Comparison of ENCODE assay signal across 21 cellular contexts in genomic region chr9:125426926-125427325, GRCh38.
DNase-seq lines count a peak whose midpoint lies in the region; ATAC-seq and TF ChIP-seq lines count a peak whose summit lies in the region.
"Had no signal": no experiment of that assay in that cellular context is flagged by ENCODE, and none has a peak within 500 bp of the region (broad histone marks: within the 10 kb centered on the region; RNA-seq: fewer than 3 reads in every experiment).

No MANE protein-coding gene starts in this region.

- TF ChIP-seq EP300 in transverse colon (IDR thresholded peaks at IDR 0.05; ENCODE audit: low read depth): no peak

- TF ChIP-seq CTCF in right atrium auricular region (IDR thresholded peaks at IDR 0.05) (no peak), VCaP (conservative IDR thresholded peaks at IDR 0.05) (no peak), mesothelial cell of epicardium (IDR thresholded peaks at IDR 0.05; ENCODE audit: unreplicated experiment) (no peak), transverse colon (IDR thresholded peaks at IDR 0.05) (no peak)

- H4K8ac ChIP-seq in neuronal stem cell (ENCODE audit: low read depth, low read length): no peak overlapping the region

- no peak for ATAC-seq in Right ventricle myocardium superior (ENCODE audit: poor library complexity)
- ATAC-seq: CD8-positive, alpha-beta T cell had no signal

- H3K4me2 ChIP-seq in neuronal stem cell (ENCODE audit: insufficient read depth, low read length, poor library complexity, severe bottlenecking): no peak overlapping the region
- H3K4me2 ChIP-seq: BLaER1 had no signal

- no peaks in the 10 kb centered on the region for H3K36me3 ChIP-seq in right atrium auricular region
- no peaks in the 10 kb centered on the region for H3K36me3 ChIP-seq in neuronal stem cell (replicated peaks in 1 of 2; ENCODE audit: control insufficient read depth in 2 of 2, insufficient read depth in 2 of 2, low read length in 2 of 2)
- no peaks in the 10 kb centered on the region for H3K36me3 ChIP-seq in transverse colon
- H3K36me3 ChIP-seq: BLaER1 had no signal

- H3K4me1 ChIP-seq in right atrium auricular region (no peaks in the 10 kb centered on the region), neuronal stem cell (ENCODE audit: control insufficient read depth in 2 of 2, insufficient read depth in 1 of 2, low read depth in 1 of 2, low read length in 2 of 2) (peaks cover 2 to 3% of the 10 kb centered on the region in 2 donors), transverse colon (peaks cover 0 to 5% (median 0%) of the 10 kb centered on the region in 4 donors)
- H3K4me1 ChIP-seq: BLaER1 had no signal

- in situ Hi-C loops in transverse colon (cut with MboI; ENCODE audit: low pct_ligation_motif_present in 1 of 4, low pct_unique_long_range_greater_than_20kb in 1 of 4, low sequenced_read_pairs in 3 of 4): no loop called here

- no peak overlapping the region for H2BK15ac ChIP-seq in neuronal stem cell (ENCODE audit: low read length)

- H3K27ac Mint-ChIP-seq in mesothelial cell of epicardium: peak overlapping the region; percentile 72
- H3K27ac Mint-ChIP-seq: B cell; CD8-positive, alpha-beta T cell; HFFc6 had no signal

- no peaks in the 10 kb centered on the region for H3K27me3 ChIP-seq in right atrium auricular region
- H3K27me3 ChIP-seq in neuronal stem cell (ENCODE audit: control insufficient read depth in 3 of 3, insufficient read depth in 3 of 3, low read depth in 1 of 3, low read length in 3 of 3): no peaks in the 10 kb centered on the region
- no peaks in the 10 kb centered on the region for H3K27me3 ChIP-seq in transverse colon
- H3K27me3 ChIP-seq: BLaER1 had no signal

- H3K27ac ChIP-seq in right atrium auricular region (no peak overlapping the region), VCaP (peak overlapping the region; percentile 94), neuronal stem cell (replicated peaks; ENCODE audit: low read length) (no peak overlapping the region), transverse colon (no peak overlapping the region)
- H3K27ac ChIP-seq: 22Rv1, BLaER1, C4-2B had no signal

- no peak overlapping the region for H3K4me3 ChIP-seq in right atrium auricular region
- H3K4me3 ChIP-seq in neuronal stem cell (ENCODE audit: low read length in 2 of 2): no peak overlapping the region
- no peak overlapping the region for H3K4me3 ChIP-seq in transverse colon
- H3K4me3 ChIP-seq: BLaER1 had no signal

- peaks cover 34% of the 10 kb centered on the region for H3K4me1 Mint-ChIP-seq in mesothelial cell of epicardium
- H3K4me1 Mint-ChIP-seq: B cell; CD4-positive, CD25-positive, alpha-beta regulatory T cell had no signal

- H2BK12ac ChIP-seq in neuronal stem cell (ENCODE audit: low read length): no peak overlapping the region

- H3K36me3 Mint-ChIP-seq in mesothelial cell of epicardium: no peaks in the 10 kb centered on the region
- H3K36me3 Mint-ChIP-seq: CD4-positive, CD25-positive, alpha-beta regulatory T cell; CD8-positive, alpha-beta T cell had no signal

- TF ChIP-seq POLR2A in transverse colon (IDR thresholded peaks at IDR 0.05): no peak

- peak; percentile 37 for DNase-seq in Right ventricle myocardium superior
- DNase-seq in right atrium auricular region (ENCODE audit: low spot score): no peak
- DNase-seq in mesothelial cell of epicardium (ENCODE audit: low spot score in 2 of 2, unreplicated experiment in 2 of 2): no peak
- DNase-seq in neuronal stem cell (ENCODE audit: low spot score): no peak
- DNase-seq in COLO829 (ENCODE audit: low spot score): no peak
- no peak for DNase-seq in pons (ENCODE audit: low spot score)
- no peak for DNase-seq in transverse colon
- DNase-seq: CD4-positive, CD25-positive, alpha-beta regulatory T cell; CD8-positive, alpha-beta T cell; DMS53; DMS79 treated with DMSO at 0.1 percent for 48 hours; GF-D8; GOT3; H7; HCEC 1CT; HFFc6 had no signal

- H4K91ac ChIP-seq in neuronal stem cell (ENCODE audit: low read depth, low read length, poor library complexity): no peak overlapping the region

- H3K4me3 Mint-ChIP-seq in mesothelial cell of epicardium: no peak overlapping the region
- H3K4me3 Mint-ChIP-seq: B cell; CD4-positive, CD25-positive, alpha-beta regulatory T cell; CD8-positive, alpha-beta T cell; HFFc6 had no signal

- H3K9me3 ChIP-seq in right atrium auricular region (no peaks in the 10 kb centered on the region), neuronal stem cell (replicated peaks in 1 of 2; ENCODE audit: control insufficient read depth in 2 of 2, insufficient read depth in 1 of 2, low read depth in 1 of 2, low read length in 2 of 2) (no peaks in the 10 kb centered on the region), transverse colon (no peaks in the 10 kb centered on the region)
- H3K9me3 ChIP-seq: BLaER1 had no signal

- H3K79me1 ChIP-seq in neuronal stem cell (ENCODE audit: low read depth, low read length): no peaks in the 10 kb centered on the region

- H3K27me3 Mint-ChIP-seq in mesothelial cell of epicardium (ENCODE audit: low read depth): no peaks in the 10 kb centered on the region
- H3K27me3 Mint-ChIP-seq: B cell; CD4-positive, CD25-positive, alpha-beta regulatory T cell had no signal

- WGBS in neuronal stem cell (ENCODE audit: extremely low coverage in 2 of 2, insufficient read length in 2 of 2, insufficient replicate concordance in 1 of 2), 2 donors: no CpG with 5 or more reads among the region's 17 CpGs
- WGBS in transverse colon (ENCODE audit: low coverage in 1 of 2), 2 donors: 93% methylated on average over 17 of the region's 17 CpGs; no CpG with 5 or more reads in 1 of the 2 donors

- peak overlapping the region; percentile 84 for H3K18ac ChIP-seq in neuronal stem cell (ENCODE audit: low read length)

- H3K23ac ChIP-seq in neuronal stem cell (ENCODE audit: low read depth, low read length, poor library complexity): no peak overlapping the region

- H3K4ac ChIP-seq in neuronal stem cell (ENCODE audit: low read length): no peak overlapping the region

- no peak overlapping the region for H3K9ac ChIP-seq in neuronal stem cell (ENCODE audit: low read depth, low read length, poor library complexity)
- H3K9ac ChIP-seq: BLaER1 had no signal

- H2AFZ ChIP-seq in neuronal stem cell (ENCODE audit: low read length): peak overlapping the region; percentile 37

- no peak overlapping the region for H2AK5ac ChIP-seq in neuronal stem cell (ENCODE audit: low read depth, low read length)

- H2BK5ac ChIP-seq in neuronal stem cell (ENCODE audit: low read length): no peak overlapping the region

- no peak overlapping the region for H2BK120ac ChIP-seq in neuronal stem cell (ENCODE audit: low read depth, low read length)

- intact Hi-C loops in Right ventricle myocardium superior (cut with DNase I) (no loop called here), transverse colon (cut with DNase I; ENCODE audit: low total_unique reads) (no loop called here)

- no peaks in the 10 kb centered on the region for H3K9me3 Mint-ChIP-seq in mesothelial cell of epicardium
- H3K9me3 Mint-ChIP-seq: CD4-positive, CD25-positive, alpha-beta regulatory T cell; CD8-positive, alpha-beta T cell; HFFc6 had no signal

- peak overlapping the region; percentile 9 for H3K14ac ChIP-seq in neuronal stem cell (ENCODE audit: low read length)
